20 cellular contexts compared by ENCODE assay signal in genomic region chr5:141674747-141675146, GRCh38. TPM values are rescaled to one million over a fixed set of nuclear protein-coding genes. Genes with fewer than 3 reads are reported as not detected.
DNase-seq lines count a peak whose midpoint lies in the region; ATAC-seq, FAIRE-seq and TF ChIP-seq lines count a peak whose summit lies in the region.
"Had no signal": no experiment of that assay in that cellular context is flagged by ENCODE, and none has a peak within 500 bp of the region (broad histone marks: within the 10 kb centered on the region; RNA-seq: fewer than 3 reads in every experiment).

No MANE protein-coding gene starts in this region.

- ATAC-seq in K562, result no peak
- ATAC-seq: HCT116, HepG2, SK-N-SH treated with all-trans-retinoic acid at 6 μM for 48 hours had no signal

- POLR2A ChIA-PET in K562 (lab: Yijun Ruan, JAX), result interaction anchor here (0.6 kb wide), 1 partner anchor 8 kb away, joined by 4 read pairs; no protein-coding TSS in a partner anchor

- H3K27ac ChIP-seq in K562 (ENCODE audit: extremely low read depth, low read depth, low read length) (no peak overlapping the region), iPS-18a (ENCODE audit: low read length) (peak overlapping the region; percentile 69), testis (no peak overlapping the region), uterus (no peak overlapping the region)

- TF ChIP-seq POLR2A in K562 (conservative IDR thresholded peaks at IDR 0.05) (no peak), testis (IDR thresholded peaks at IDR 0.05) (no peak), uterus (IDR thresholded peaks at IDR 0.05) (no peak)

- no TSS peak for BruUV-seq in K562 (replicated peaks; lab: Mats Ljungman, UMichigan)

- no peak for FAIRE-seq in K562 (lab: Jason Lieb, UNC)
- FAIRE-seq: D721Med, GM12892, GM18507, HepG2 had no signal

- in situ Hi-C loops in HAP-1 (cut with MboI; ENCODE audit: low sequenced_read_pairs) (loop anchor here (25.0 kb wide), 1 partner anchor 463 kb away; no protein-coding TSS in a partner anchor), K562 (cut with MboI) (no loop called here), ACHN (cut with HindIII; ENCODE audit: low pct_ligation_motif_present, low pct_unique_long_range_greater_than_20kb, low sequenced_read_pairs) (no loop called here)

- no peaks in the 10 kb centered on the region for H3K79me2 ChIP-seq in K562 (ENCODE audit: control insufficient read depth, insufficient read depth, low read length)

- no peaks in the 10 kb centered on the region for H3K27me3 ChIP-seq in HAP-1 (ENCODE audit: low read depth)
- no peaks in the 10 kb centered on the region for H3K27me3 ChIP-seq in K562 (ENCODE audit: control insufficient read depth in 2 of 2, insufficient read depth in 2 of 2, low read length in 2 of 2)
- H3K27me3 ChIP-seq in iPS-18a (ENCODE audit: control insufficient read depth, insufficient read depth, low read length), result no peaks in the 10 kb centered on the region
- no peaks in the 10 kb centered on the region for H3K27me3 ChIP-seq in testis
- H3K27me3 ChIP-seq in uterus, result no peaks in the 10 kb centered on the region

- no peak for TF ChIP-seq RAD21 in K562 (CRISPR knock-in tag; conservative IDR thresholded peaks at IDR 0.05 in 1 of 2, IDR thresholded peaks at IDR 0.05 in 1 of 2)

- CTCF ChIA-PET in K562 (lab: Yijun Ruan, JAX; ENCODE audit: low intra/inter-chr PET ratio), result no interaction called here

- H3K4me3 ChIP-seq in HAP-1 (no peak overlapping the region), K562 (no peak overlapping the region), iPS-18a (ENCODE audit: low read length) (peak overlapping the region; percentile 1), testis (no peak overlapping the region), uterus (no peak overlapping the region)

- 51% methylated on average over 5 of the region's 5 CpGs for WGBS in K562 (ENCODE audit: insufficient coverage, low coverage, missing lambda C conversion rate)
- WGBS in testis, 2 donors, result 78 to 79% methylated on average over 5 of the region's 5 CpGs

- H3K9ac ChIP-seq in K562 (ENCODE audit: insufficient read depth in 1 of 2, low read depth in 2 of 2, low read length in 2 of 2) (no peak overlapping the region), iPS-18a (ENCODE audit: low read length) (no peak overlapping the region)

- intact Hi-C loops in K562 (cut with micrococcal nuclease), result no loop called here
- intact Hi-C loops in posterior vena cava (cut with DNase I), result no loop called here
- intact Hi-C loops in testis (cut with DNase I; ENCODE audit: low total_unique reads), result no loop called here
- intact Hi-C loops in uterus (cut with DNase I; ENCODE audit: low total_unique reads), result no loop called here

- no peak for TF ChIP-seq EP300 in K562 (IDR thresholded peaks at IDR 0.05; ENCODE audit: low read length)

- peak; percentile 80 to 93 for DNase-seq in HAP-1 (ENCODE audit: low spot score in 2 of 2)
- no peak for DNase-seq in K562 (ENCODE audit: extremely low read depth in 1 of 4, low spot score in 3 of 4)
- DNase-seq in posterior vena cava (ENCODE audit: low spot score), result peak; percentile 30
- DNase-seq in ACHN, result no peak
- DNase-seq in testis, result no peak
- DNase-seq in uterus, result no peak
- DNase-seq: C1 segment of cervical spinal cord, KG1, NCI-H1105 treated with DMSO at 0.1 percent for 48 hours, NCI-H1694, NCI-H2081 treated with DMSO at 0.1 percent for 48 hours, NCI-H748 treated with DMSO at 0.1 percent for 48 hours, SHP77 treated with DMSO at 0.1 percent for 48 hours had no signal

- TF ChIP-seq CTCF in K562 (IDR thresholded peaks at IDR 0.05 in 2 of 3, conservative IDR thresholded peaks at IDR 0.05 in 1 of 3; ENCODE audit: insufficient read depth in 2 of 3, low read depth in 1 of 3, low read length in 3 of 3) (no peak), testis (IDR thresholded peaks at IDR 0.05) (no peak), uterus (IDR thresholded peaks at IDR 0.05) (no peak)

- no peak overlapping the region for H2AFZ ChIP-seq in K562 (ENCODE audit: low read depth, low read length)

- H3K9me1 ChIP-seq in K562 (ENCODE audit: control insufficient read depth, insufficient read depth, low read length), result no peaks in the 10 kb centered on the region

- H3K9me3 ChIP-seq in HAP-1 (no peaks in the 10 kb centered on the region), K562 (replicated peaks; ENCODE audit: control insufficient read depth, insufficient read depth, low read depth, low read length) (no peaks in the 10 kb centered on the region), iPS-18a (ENCODE audit: control insufficient read depth, low read depth, low read length) (no peaks in the 10 kb centered on the region), testis (no peaks in the 10 kb centered on the region), uterus (no peaks in the 10 kb centered on the region)

- H3K4me2 ChIP-seq in K562 (ENCODE audit: insufficient read depth, low read length), result no peak overlapping the region

- H4K20me1 ChIP-seq in K562 (replicated peaks; ENCODE audit: control insufficient read depth, insufficient read depth, low read length), result no peaks in the 10 kb centered on the region; the same call in 1 of the 2 replicates

- H3K4me1 ChIP-seq in HAP-1 (peaks cover 10% of the 10 kb centered on the region), K562 (replicated peaks in 1 of 2; ENCODE audit: control insufficient read depth in 2 of 2, insufficient read depth in 2 of 2, low read length in 2 of 2) (peaks cover 0 to 12% of the 10 kb centered on the region in 2 experiments; a peak in 3 of 5 replicates), iPS-18a (ENCODE audit: control insufficient read depth, low read depth, low read length) (peaks cover 21% of the 10 kb centered on the region), testis (no peaks in the 10 kb centered on the region), uterus (no peaks in the 10 kb centered on the region)

- no peaks in the 10 kb centered on the region; the same call in 1 of the 2 replicates for H3K36me3 ChIP-seq in HAP-1 (replicated peaks)
- H3K36me3 ChIP-seq in K562 (ENCODE audit: control insufficient read depth, insufficient read depth, low read length), result peaks cover 4% of the 10 kb centered on the region; the same call in 1 of the 3 replicates
- peaks cover 36% of the 10 kb centered on the region for H3K36me3 ChIP-seq in iPS-18a (ENCODE audit: control insufficient read depth, low read depth, low read length)
- H3K36me3 ChIP-seq in testis (ENCODE audit: low read depth, missing control alignments), result no peaks in the 10 kb centered on the region
- H3K36me3 ChIP-seq in uterus, result no peaks in the 10 kb centered on the region

RNA-seq across cellular contexts. Expression of gene ARAP3, which starts 7.3 kb away (rescaled TPM):
- total RNA-seq in K562 (2011; cell fraction: chromatin; rRNA removed; ENCODE audit: low replicate concordance), result 9.6 and 29.6 TPM in 2 replicates
- total RNA-seq in K562 (2011; cell fraction: nucleolus; rRNA removed), result 10.7 and 13.7 TPM in 2 replicates
- total RNA-seq in K562 (2011; cell fraction: nucleoplasm; rRNA removed), result 8.9 and 9.9 TPM in 2 replicates
- total RNA-seq in K562 (2014; rRNA removed) (6.4 and 8.6 TPM in 2 replicates), K562 (2014; rRNA removed; fragmentation: Illumina TruSeq; extraction: Trizol) (5.1 and 5.2 TPM in 2 replicates), K562 (2015; rRNA removed; fragmentation: Illumina TruSeq; extraction: Trizol) (7.1 and 7.5 TPM in 2 replicates), K562 (2021) (23.3 and 25.7 TPM in 2 replicates), posterior vena cava (10 to 100 TPM; 14.7 to 18.8 TPM), testis (1 to 10 TPM; 4.0 to 4.1 TPM), uterus (10 to 100 TPM in 2 of 4 donors, 1 to 10 TPM in 2; 4.1 to 39.9 (median 12.5) TPM)
- polyA plus RNA-seq in K562 (2011; rRNA removed) (6.1 and 7.0 TPM in 2 replicates), K562 (2014; fragmentation: Illumina TruSeq; extraction: Trizol) (16.6 and 16.8 TPM in 2 replicates), K562 (2014; fragmentation: Nextera tagmentation; extraction: Ambion mirVana) (1 to 10 TPM in 1 of 2 experiments, under 1 TPM in 1; 0.83 to 1.4 TPM), K562 (2014; rRNA removed) (14.8 and 16.7 TPM in 2 replicates), testis (ENCODE audit: insufficient read depth, low read depth, low replicate concordance) (4.8 TPM)
- 5.5 and 7.0 TPM in 2 replicates for polyA plus RNA-seq in K562 (2011; cell fraction: cytosol; rRNA removed)
- polyA plus RNA-seq in K562 (2011; cell fraction: nucleus; rRNA removed), result 37.6 and 59.0 TPM in 2 replicates
- polyA plus RNA-seq in K562 (2012), result 13.9 and 21.4 TPM in 2 replicates
- polyA minus RNA-seq in K562 (2011; rRNA and poly(A)+ RNA removed), result 4.6 and 5.1 TPM in 2 replicates
- polyA minus RNA-seq in K562 (2011; cell fraction: cytosol; rRNA and poly(A)+ RNA removed), result 7.0 and 8.1 TPM in 2 replicates
- polyA minus RNA-seq in K562 (2011; cell fraction: nucleus; rRNA and poly(A)+ RNA removed), result 9.8 and 11.7 TPM in 2 replicates
- total RNA-seq: HepG2 had no signal

RNA-seq across cellular contexts. Expression of gene FCHSD1, which starts 23.5 kb away (rescaled TPM):
- total RNA-seq in K562 (2011; cell fraction: chromatin; rRNA removed; ENCODE audit: low replicate concordance), result 160 and 307 TPM in 2 replicates
- total RNA-seq in K562 (2011; cell fraction: nucleolus; rRNA removed), result 128 and 139 TPM in 2 replicates
- 143 and 150 TPM in 2 replicates for total RNA-seq in K562 (2011; cell fraction: nucleoplasm; rRNA removed)
- total RNA-seq in K562 (2014; rRNA removed) (19.2 and 20.6 TPM in 2 replicates), K562 (2014; rRNA removed; fragmentation: Illumina TruSeq; extraction: Trizol) (7.0 and 7.9 TPM in 2 replicates), K562 (2015; rRNA removed; fragmentation: Illumina TruSeq; extraction: Trizol) (12.9 and 13.7 TPM in 2 replicates), K562 (2021) (19.2 and 26.5 TPM in 2 replicates), posterior vena cava (10 to 100 TPM; 11.6 to 13.6 TPM), testis (10 to 100 TPM; 19.3 to 21.3 TPM), uterus (10 to 100 TPM in 2 of 4 donors, 1 to 10 TPM in 2; 2.4 to 27.2 (median 11.3) TPM)
- polyA plus RNA-seq in K562 (2011; rRNA removed) (24.8 and 36.2 TPM in 2 replicates), K562 (2014; fragmentation: Illumina TruSeq; extraction: Trizol) (13.6 and 20.6 TPM in 2 replicates), K562 (2014; fragmentation: Nextera tagmentation; extraction: Ambion mirVana) (under 1 TPM; 0.35 to 0.84 TPM), K562 (2014; rRNA removed) (28.6 and 37.5 TPM in 2 replicates), testis (ENCODE audit: insufficient read depth, low read depth, low replicate concordance) (12.9 TPM)
- polyA plus RNA-seq in K562 (2011; cell fraction: cytosol; rRNA removed), result 11.3 and 18.8 TPM in 2 replicates
- polyA plus RNA-seq in K562 (2011; cell fraction: nucleus; rRNA removed), result 300 and 346 TPM in 2 replicates
- 16.4 and 35.9 TPM in 2 replicates for polyA plus RNA-seq in K562 (2012)
- polyA minus RNA-seq in K562 (2011; rRNA and poly(A)+ RNA removed), result 7.8 and 12.4 TPM in 2 replicates
- polyA minus RNA-seq in K562 (2011; cell fraction: cytosol; rRNA and poly(A)+ RNA removed), result 12.8 and 13.1 TPM in 2 replicates
- 43.8 and 62.2 TPM in 2 replicates for polyA minus RNA-seq in K562 (2011; cell fraction: nucleus; rRNA and poly(A)+ RNA removed)

RNA-seq across cellular contexts. Expression of gene RELL2, which starts 38.0 kb away (rescaled TPM):
- total RNA-seq in K562 (2011; cell fraction: chromatin; rRNA removed; ENCODE audit: low replicate concordance), result 14.3 and 44.8 TPM in 2 replicates
- 46.6 and 54.9 TPM in 2 replicates for total RNA-seq in K562 (2011; cell fraction: nucleolus; rRNA removed)
- 22.9 and 26.5 TPM in 2 replicates for total RNA-seq in K562 (2011; cell fraction: nucleoplasm; rRNA removed)
- total RNA-seq in K562 (2014; rRNA removed), result 30.7 and 35.5 TPM in 2 replicates
- total RNA-seq in K562 (2014; rRNA removed; fragmentation: Illumina TruSeq; extraction: Trizol), result 5.0 and 7.0 TPM in 2 replicates
- total RNA-seq in K562 (2015; rRNA removed; fragmentation: Illumina TruSeq; extraction: Trizol), result 14.1 and 14.3 TPM in 2 replicates
- 22.9 and 23.3 TPM in 2 replicates for total RNA-seq in K562 (2021)
- polyA plus RNA-seq in K562 (2011; rRNA removed), result 17.4 and 17.9 TPM in 2 replicates
- polyA plus RNA-seq in K562 (2011; cell fraction: cytosol; rRNA removed), result 15.7 and 32.1 TPM in 2 replicates
- 65.3 and 140 TPM in 2 replicates for polyA plus RNA-seq in K562 (2011; cell fraction: nucleus; rRNA removed)
- polyA plus RNA-seq in K562 (2012), result 4.8 and 10.5 TPM in 2 replicates
- polyA plus RNA-seq in K562 (2014; fragmentation: Illumina TruSeq; extraction: Trizol), result 13.3 and 19.8 TPM in 2 replicates
- polyA plus RNA-seq in K562 (2014; fragmentation: Nextera tagmentation; extraction: Ambion mirVana), result under 1 TPM; 0.06 to 0.76 TPM
- 33.8 and 36.0 TPM in 2 replicates for polyA plus RNA-seq in K562 (2014; rRNA removed)
- 6.0 and 11.9 TPM in 2 replicates for polyA minus RNA-seq in K562 (2011; rRNA and poly(A)+ RNA removed)
- 7.4 and 8.4 TPM in 2 replicates for polyA minus RNA-seq in K562 (2011; cell fraction: cytosol; rRNA and poly(A)+ RNA removed)
- polyA minus RNA-seq in K562 (2011; cell fraction: nucleus; rRNA and poly(A)+ RNA removed), result 18.0 and 23.8 TPM in 2 replicates
- total RNA-seq in posterior vena cava, result 1 to 10 TPM; 2.5 to 3.0 TPM
- total RNA-seq in testis, result 10 to 100 TPM; 11.3 to 17.0 TPM
- polyA plus RNA-seq in testis (ENCODE audit: insufficient read depth, low read depth, low replicate concordance), result 8.6 TPM
- total RNA-seq in uterus, result 1 to 10 TPM in 1 of 4 donors, under 1 TPM in 1, not detected in 2; 0.35 to 1.7 TPM

RNA-seq across cellular contexts. Expression of gene HDAC3, which starts 38.1 kb away (rescaled TPM):
- total RNA-seq in K562 (2011; cell fraction: chromatin; rRNA removed; ENCODE audit: low replicate concordance), result 380 and 433 TPM in 2 replicates
- total RNA-seq in K562 (2011; cell fraction: nucleolus; rRNA removed), result 249 and 274 TPM in 2 replicates
- total RNA-seq in K562 (2011; cell fraction: nucleoplasm; rRNA removed), result 332 and 388 TPM in 2 replicates
- 111 and 160 TPM in 2 replicates for total RNA-seq in K562 (2014; rRNA removed)
- total RNA-seq in K562 (2014; rRNA removed; fragmentation: Illumina TruSeq; extraction: Trizol), result 118 and 129 TPM in 2 replicates
- total RNA-seq in K562 (2015; rRNA removed; fragmentation: Illumina TruSeq; extraction: Trizol), result 116 and 130 TPM in 2 replicates
- total RNA-seq in K562 (2021), result 114 and 119 TPM in 2 replicates
- polyA plus RNA-seq in K562 (2011; rRNA removed), result 190 and 191 TPM in 2 replicates
- 207 and 230 TPM in 2 replicates for polyA plus RNA-seq in K562 (2011; cell fraction: cytosol; rRNA removed)
- 365 and 426 TPM in 2 replicates for polyA plus RNA-seq in K562 (2011; cell fraction: nucleus; rRNA removed)
- 77.6 and 93.4 TPM in 2 replicates for polyA plus RNA-seq in K562 (2012)
- 144 and 153 TPM in 2 replicates for polyA plus RNA-seq in K562 (2014; fragmentation: Illumina TruSeq; extraction: Trizol)
- polyA plus RNA-seq in K562 (2014; fragmentation: Nextera tagmentation; extraction: Ambion mirVana), result 100 to 1,000 TPM in 1 of 2 experiments, 10 to 100 TPM in 1; 89.7 to 107 TPM
- polyA plus RNA-seq in K562 (2014; rRNA removed), result 120 and 137 TPM in 2 replicates
- 136 and 147 TPM in 2 replicates for polyA minus RNA-seq in K562 (2011; rRNA and poly(A)+ RNA removed)
- 73.0 and 87.2 TPM in 2 replicates for polyA minus RNA-seq in K562 (2011; cell fraction: cytosol; rRNA and poly(A)+ RNA removed)
- 80.6 and 114 TPM in 2 replicates for polyA minus RNA-seq in K562 (2011; cell fraction: nucleus; rRNA and poly(A)+ RNA removed)
- total RNA-seq in posterior vena cava, result 10 to 100 TPM; 30.3 to 34.7 TPM
- total RNA-seq in testis, result 10 to 100 TPM; 63.9 to 76.5 TPM
- polyA plus RNA-seq in testis (ENCODE audit: insufficient read depth, low read depth, low replicate concordance), result 57.3 TPM
- total RNA-seq in uterus, result 10 to 100 TPM; 24.8 to 68.0 (median 46.0) TPM

RNA-seq across cellular contexts. Expression of gene DIAPH1, which starts 55.9 kb away (rescaled TPM):
- 295 and 514 TPM in 2 replicates for total RNA-seq in K562 (2011; cell fraction: chromatin; rRNA removed; ENCODE audit: low replicate concordance)
- 151 and 162 TPM in 2 replicates for total RNA-seq in K562 (2011; cell fraction: nucleolus; rRNA removed)
- total RNA-seq in K562 (2011; cell fraction: nucleoplasm; rRNA removed), result 271 and 317 TPM in 2 replicates
- 90.1 and 91.4 TPM in 2 replicates for total RNA-seq in K562 (2014; rRNA removed)
- 73.7 and 84.9 TPM in 2 replicates for total RNA-seq in K562 (2014; rRNA removed; fragmentation: Illumina TruSeq; extraction: Trizol)
- total RNA-seq in K562 (2015; rRNA removed; fragmentation: Illumina TruSeq; extraction: Trizol), result 60.8 and 68.0 TPM in 2 replicates
- total RNA-seq in K562 (2021), result 268 and 328 TPM in 2 replicates
- polyA plus RNA-seq in K562 (2011; rRNA removed), result 146 and 159 TPM in 2 replicates
- 137 TPM in 2 replicates for polyA plus RNA-seq in K562 (2011; cell fraction: cytosol; rRNA removed)
- polyA plus RNA-seq in K562 (2011; cell fraction: nucleus; rRNA removed), result 325 and 501 TPM in 2 replicates
- 172 and 199 TPM in 2 replicates for polyA plus RNA-seq in K562 (2012)
- polyA plus RNA-seq in K562 (2014; fragmentation: Illumina TruSeq; extraction: Trizol), result 261 and 291 TPM in 2 replicates
- 10 to 100 TPM; 75.8 to 97.8 TPM for polyA plus RNA-seq in K562 (2014; fragmentation: Nextera tagmentation; extraction: Ambion mirVana)
- polyA plus RNA-seq in K562 (2014; rRNA removed), result 131 and 168 TPM in 2 replicates
- polyA minus RNA-seq in K562 (2011; rRNA and poly(A)+ RNA removed), result 279 and 286 TPM in 2 replicates
- 184 and 249 TPM in 2 replicates for polyA minus RNA-seq in K562 (2011; cell fraction: cytosol; rRNA and poly(A)+ RNA removed)
- polyA minus RNA-seq in K562 (2011; cell fraction: nucleus; rRNA and poly(A)+ RNA removed), result 108 and 288 TPM in 2 replicates
- 10 to 100 TPM; 52.3 to 83.8 TPM for total RNA-seq in posterior vena cava
- 10 to 100 TPM; 53.7 to 58.2 TPM for total RNA-seq in testis
- polyA plus RNA-seq in testis (ENCODE audit: insufficient read depth, low read depth, low replicate concordance), result 77.5 TPM
- 10 to 100 TPM; 27.7 to 69.4 (median 30.2) TPM for total RNA-seq in uterus

Comparison
In these comparisons a context has a peak if more than half of its experiments do, and no peak if none do; other contexts are left out.
1. DNase-seq: peak in HAP-1 (2 of 2) and posterior vena cava (single experiment); none in K562 (0 of 4), ACHN (single experiment), testis (single experiment) and uterus (0 of 2).